Comparison of ENCODE assay signal across 2 cellular contexts in genomic region chr15:73991260-73991659, GRCh38.
TF ChIP-seq lines count a peak whose summit lies in the region.

No MANE protein-coding gene starts in this region.

TF ChIP-seq in SK-N-SH, 30 proteins besides CTCF, POLR2A, EP300 and RAD21 (continued from another document):
- TF ChIP-seq, protein P1, sequence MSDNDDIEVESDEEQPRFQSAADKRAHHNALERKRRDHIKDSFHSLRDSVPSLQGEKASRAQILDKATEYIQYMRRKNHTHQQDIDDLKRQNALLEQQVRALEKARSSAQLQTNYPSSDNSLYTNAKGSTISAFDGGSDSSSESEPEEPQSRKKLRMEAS (IDR thresholded peaks at IDR 0.05; ENCODE audit: low read depth) = no peak
- TF ChIP-seq ZBTB33 (IDR thresholded peaks at IDR 0.05; ENCODE audit: borderline replicate concordance, low read depth) = no peak
- no peak for TF ChIP-seq RXRA (IDR thresholded peaks at IDR 0.05; ENCODE audit: borderline replicate concordance, low read depth)
- no peak for TF ChIP-seq TEAD4 (IDR thresholded peaks at IDR 0.05; ENCODE audit: borderline replicate concordance, insufficient read depth)
- no peak for TF ChIP-seq TAF1 (IDR thresholded peaks at IDR 0.05; ENCODE audit: borderline replicate concordance, low read depth, low read length)
- no peak for TF ChIP-seq SMC3 (IDR thresholded peaks at IDR 0.05; ENCODE audit: low read depth, low read length)
- no peak for TF ChIP-seq EZH2phosphoT487 (IDR thresholded peaks at IDR 0.05; ENCODE audit: borderline replicate concordance, low read depth)
- no peak for TF ChIP-seq CHD2 (IDR thresholded peaks at IDR 0.05; ENCODE audit: low read length, partially characterized antibody)
- no peak for TF ChIP-seq SIN3A (IDR thresholded peaks at IDR 0.05; ENCODE audit: borderline replicate concordance, low read depth, low read length)

TF ChIP-seq in SK-N-SH treated with all-trans-retinoic acid at 6 μM for 48 hours, 23 proteins besides CTCF, POLR2A, EP300 and RAD21 (continued from another document):
- no peak for TF ChIP-seq CSRNP3 (CRISPR knock-in tag; IDR thresholded peaks at IDR 0.05)
- no peak for TF ChIP-seq BACH2 (CRISPR knock-in tag; IDR thresholded peaks at IDR 0.05; ENCODE audit: borderline replicate concordance)
- no peak for TF ChIP-seq SNAI2 (CRISPR knock-in tag; IDR thresholded peaks at IDR 0.05)
- TF ChIP-seq PATZ1 (CRISPR knock-in tag; IDR thresholded peaks at IDR 0.05; ENCODE audit: borderline replicate concordance) = no peak
- TF ChIP-seq ZNF8 (CRISPR knock-in tag; IDR thresholded peaks at IDR 0.05) = no peak
- no peak for TF ChIP-seq ZNF565 (CRISPR knock-in tag; conservative IDR thresholded peaks at IDR 0.05; ENCODE audit: low read depth)
- TF ChIP-seq PPARA (CRISPR knock-in tag; IDR thresholded peaks at IDR 0.05; ENCODE audit: borderline replicate concordance) = no peak
- no peak for TF ChIP-seq ZNF70 (CRISPR knock-in tag; IDR thresholded peaks at IDR 0.05)
- TF ChIP-seq ZC3H10 (CRISPR knock-in tag; IDR thresholded peaks at IDR 0.05) = no peak
- no peak for TF ChIP-seq POU6F1 (CRISPR knock-in tag; IDR thresholded peaks at IDR 0.05; ENCODE audit: borderline replicate concordance, low read depth)
- no peak for TF ChIP-seq ZFP3 (CRISPR knock-in tag; IDR thresholded peaks at IDR 0.05)
- TF ChIP-seq OSR1 (CRISPR knock-in tag; IDR thresholded peaks at IDR 0.05) = no peak
